20 cellular contexts compared by ENCODE assay signal in genomic region chr9:89718635-89719034, GRCh38.
"Had no signal": no experiment of that assay in that cellular context is flagged by ENCODE, and none has a peak within 500 bp of the region (broad histone marks: within the 10 kb centered on the region; RNA-seq: fewer than 3 reads in every experiment).

No MANE protein-coding gene starts in this region.

- ATAC-seq: left colon; lower lobe of right lung; sciatic nerve; stimulated activated naive B cell treated with anti-CD40 and anti-IgM and Interleukin-4, amounts not matched to agents 10 μg/mL and 1 μg/mL and 100 μg/mL, for 72 hours; stimulated activated naive CD8-positive, alpha-beta T cell treated with anti-CD3 and anti-CD28 coated beads, Interleukin-15, amount 100 ng/mL, for 72 hours had no signal

- H3K36me3 ChIP-seq: lower lobe of right lung, pancreas, tibial nerve had no signal

- H3K4me3 Mint-ChIP-seq: memory B cell; nephron; stimulated activated naive B cell treated with anti-CD40 and anti-IgM and Interleukin-4, amounts not matched to agents 10 μg/mL and 1 μg/mL and 100 μg/mL, for 72 hours; stimulated activated naive CD8-positive, alpha-beta T cell treated with anti-CD3 and anti-CD28 coated beads, Interleukin-15, amount 100 ng/mL, for 72 hours had no signal

- H3K9me3 ChIP-seq: lower lobe of right lung, pancreas, testis had no signal

- H3K4me3 ChIP-seq: coronary artery, dorsolateral prefrontal cortex, lower lobe of right lung, pancreas, testis, tibial nerve had no signal

- H3K27ac Mint-ChIP-seq: memory B cell; nephron; progenitor cell of endocrine pancreas; stimulated activated naive B cell treated with anti-CD40 and anti-IgM and Interleukin-4, amounts not matched to agents 10 μg/mL and 1 μg/mL and 100 μg/mL, for 72 hours; stimulated activated naive CD8-positive, alpha-beta T cell treated with anti-CD3 and anti-CD28 coated beads, Interleukin-15, amount 100 ng/mL, for 72 hours had no signal

- H3K27me3 ChIP-seq: dorsolateral prefrontal cortex, pancreas, testis, tibial nerve had no signal

- H3K27me3 Mint-ChIP-seq: memory B cell; stimulated activated naive B cell treated with anti-CD40 and anti-IgM and Interleukin-4, amounts not matched to agents 10 μg/mL and 1 μg/mL and 100 μg/mL, for 72 hours; stimulated activated naive CD8-positive, alpha-beta T cell treated with anti-CD3 and anti-CD28 coated beads, Interleukin-15, amount 100 ng/mL, for 72 hours had no signal

- H3K36me3 Mint-ChIP-seq: memory B cell; stimulated activated naive B cell treated with anti-CD40 and anti-IgM and Interleukin-4, amounts not matched to agents 10 μg/mL and 1 μg/mL and 100 μg/mL, for 72 hours had no signal

- FAIRE-seq: frontal cortex, pancreas had no signal

- H3K9me3 Mint-ChIP-seq: memory B cell had no signal

- H3K27ac ChIP-seq: coronary artery, dorsolateral prefrontal cortex, lower lobe of right lung, pancreas, testis, tibial nerve had no signal

- H3K4me1 ChIP-seq: pancreas, testis, tibial nerve had no signal

- DNase-seq: central memory CD4-positive, alpha-beta T cell; dorsolateral prefrontal cortex; effector CD8-positive, alpha-beta T cell; left colon; lower lobe of right lung; midbrain; occipital lobe; pancreas; stimulated activated CD4-positive, alpha-beta T cell treated with anti-CD3 and anti-CD28 coated beads, Interleukin-2, amount 100 ng/mL, for 24 hours; stimulated activated CD4-positive, alpha-beta T cell treated with anti-CD3 and anti-CD28 coated beads, Interleukin-4, amount 100 ng/mL, for 4 hours; stimulated activated naive B cell treated with anti-CD40 and anti-IgM and Interleukin-4, amounts not matched to agents 10 μg/mL and 1 μg/mL and 100 μg/mL, for 72 hours; stimulated activated naive CD8-positive, alpha-beta T cell treated with anti-CD3 and anti-CD28 coated beads, Interleukin-15, amount 100 ng/mL, for 72 hours; testis had no signal
